11 cellular contexts compared by ENCODE assay signal in the genomic region with DNA sequence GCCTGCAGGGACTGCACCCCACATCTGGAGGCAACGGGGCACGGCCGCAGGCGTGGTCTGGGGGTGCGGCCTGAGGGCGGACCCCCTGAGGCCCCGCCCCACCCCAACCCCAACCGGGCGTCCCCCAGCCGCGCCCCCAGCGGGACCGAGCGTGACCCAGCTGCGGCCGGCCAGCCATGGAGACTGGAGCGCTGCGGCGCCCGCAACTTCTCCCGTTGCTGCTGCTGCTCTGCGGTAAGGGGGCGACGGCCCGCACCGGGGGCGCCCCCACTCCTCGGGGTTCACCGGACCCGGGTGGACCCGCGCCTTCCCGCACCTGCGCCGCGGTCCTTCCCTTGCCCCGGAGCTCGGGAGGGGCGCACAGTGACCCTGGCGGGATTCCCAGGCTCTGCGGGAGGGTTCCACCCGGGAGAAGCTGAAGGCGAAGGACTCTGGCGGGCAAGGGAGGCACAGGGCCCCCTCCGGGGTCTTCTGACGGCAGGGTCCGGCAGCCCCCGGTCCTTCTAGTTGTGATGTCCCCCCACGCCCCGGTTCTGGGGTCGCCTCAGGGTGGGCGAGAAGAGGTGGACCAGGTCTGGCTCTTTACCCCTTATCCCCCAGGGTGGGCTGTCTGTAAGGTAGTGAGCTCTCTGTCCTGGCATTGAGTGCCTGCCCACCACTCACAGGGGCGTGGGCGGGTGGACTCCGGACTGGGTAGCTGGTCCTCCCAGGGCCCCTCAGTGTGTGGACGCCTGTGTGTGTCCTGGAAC. TPM values are rescaled to one million over a fixed set of nuclear protein-coding genes. Genes with fewer than 3 reads are reported as not detected.
DNase-seq lines count a peak whose midpoint lies in the region; ATAC-seq and TF ChIP-seq lines count a peak whose summit lies in the region.
"Had no signal": no experiment of that assay in that cellular context is flagged by ENCODE, and none has a peak within 500 bp of the region (broad histone marks: within the 10 kb centered on the region; RNA-seq: fewer than 3 reads in every experiment).

A gene with protein sequence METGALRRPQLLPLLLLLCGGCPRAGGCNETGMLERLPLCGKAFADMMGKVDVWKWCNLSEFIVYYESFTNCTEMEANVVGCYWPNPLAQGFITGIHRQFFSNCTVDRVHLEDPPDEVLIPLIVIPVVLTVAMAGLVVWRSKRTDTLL (plus strand): TSS at position 139 of the 749 bp plus-strand sequence. CDS start 38 bp downstream, at position 177.

- H3K9me3 ChIP-seq in iPS DF 6.9 (ENCODE audit: control insufficient read depth, insufficient read depth, low read length) (no peaks in the 10 kb centered on the region), prostate gland (no peaks in the 10 kb centered on the region), BE2C (no peaks in the 10 kb centered on the region)
- H3K9me3 ChIP-seq: SJCRH30 had no signal

- TF ChIP-seq CTCF in CD14-positive monocyte (IDR thresholded peaks at IDR 0.05) (no peak), prostate gland (IDR thresholded peaks at IDR 0.05) (no peak), BE2C (IDR thresholded peaks at IDR 0.05; ENCODE audit: low read depth, low read length) (no peak)

- no peaks in the 10 kb centered on the region for H3K36me3 ChIP-seq in iPS DF 6.9 (ENCODE audit: control insufficient read depth, insufficient read depth, low read length)
- no peaks in the 10 kb centered on the region for H3K36me3 ChIP-seq in prostate gland
- H3K36me3 ChIP-seq in BE2C, result no peaks in the 10 kb centered on the region
- H3K36me3 ChIP-seq: SJCRH30 had no signal

- intact Hi-C loops in CD14-positive monocyte (cut with micrococcal nuclease) (loop anchor here (10.0 kb wide), 1 partner anchor 697 kb away; no protein-coding TSS in a partner anchor), prostate gland (cut with DNase I) (loop anchor here (10.0 kb wide), 1 partner anchor 697 kb away; no protein-coding TSS in a partner anchor)

- H3K4me3 Mint-ChIP-seq in CD14-positive monocyte, result peak within 1 kb of the TSS in 1 of 2 donors; percentile 62
- peak within 1 kb of the TSS; percentile 32 for H3K4me3 Mint-ChIP-seq in activated T-helper 17 cell treated with anti-CD3 and anti-CD28 coated beads, Interleukin-2, amount 50 U/mL, for 72 hours

- WGBS in iPS DF 6.9 (ENCODE audit: insufficient coverage, insufficient read length), result no CpG with 5 or more reads among the region's 56 CpGs
- WGBS in prostate gland, result 29% methylated on average over 18 of the region's 56 CpGs

- H3K27me3 Mint-ChIP-seq in CD14-positive monocyte (ENCODE audit: low read depth in 3 of 3), result peaks cover 20 to 40% (median 35%) of the 10 kb centered on the region in 3 donors
- H3K27me3 Mint-ChIP-seq in activated T-helper 17 cell treated with anti-CD3 and anti-CD28 coated beads, Interleukin-2, amount 50 U/mL, for 72 hours, result peaks cover 14% of the 10 kb centered on the region

- DNase-seq in CD14-positive monocyte (ENCODE audit: low spot score) (peak; percentile 43), iPS DF 6.9 (ENCODE audit: low read depth, low spot score) (no peak), prostate gland (ENCODE audit: low spot score) (no peak), NCI-H524 treated with DMSO at 0.1 percent for 48 hours (lab: John Stamatoyannopoulos, UW) (no peak), LoVo (ENCODE audit: low spot score) (no peak), BE2C (no peak)
- DNase-seq: activated CD4-positive, alpha-beta T cell treated with anti-CD3 and anti-CD28 coated beads for 48 hours; NCI-H146; SJCRH30 had no signal

- H3K9me3 Mint-ChIP-seq in CD14-positive monocyte, result peaks cover 0 to 4% (median under 1%) of the 10 kb centered on the region in 7 donors
- no peaks in the 10 kb centered on the region for H3K9me3 Mint-ChIP-seq in activated T-helper 17 cell treated with anti-CD3 and anti-CD28 coated beads, Interleukin-2, amount 50 U/mL, for 72 hours

- H3K4me1 ChIP-seq in iPS DF 6.9 (ENCODE audit: control insufficient read depth, insufficient read depth, low read length) (peaks cover 2% of the 10 kb centered on the region; the same call in 1 of the 2 replicates), prostate gland (replicated peaks) (no peaks in the 10 kb centered on the region), BE2C (peaks cover 4% of the 10 kb centered on the region)
- H3K4me1 ChIP-seq: SJCRH30 had no signal

- TF ChIP-seq POLR2A in prostate gland (IDR thresholded peaks at IDR 0.05), result no peak

- H3K27me3 ChIP-seq in iPS DF 6.9 (ENCODE audit: control insufficient read depth, insufficient read depth, low read length), result peaks cover 8% of the 10 kb centered on the region; the same call in 1 of the 2 replicates
- H3K27me3 ChIP-seq in prostate gland (replicated peaks; ENCODE audit: insufficient read depth), result peaks cover 10% of the 10 kb centered on the region
- H3K27me3 ChIP-seq in BE2C, result no peaks in the 10 kb centered on the region

- no peak for ATAC-seq in activated T-helper 17 cell treated with anti-CD3 and anti-CD28 coated beads, Interleukin-2, amount 50 U/mL, for 72 hours (replicated peaks)
- no peak for ATAC-seq in GM18519 (IDR thresholded peaks at IDR 0.05; ENCODE audit: low FRiP score, unreplicated experiment)

- H3K27ac Mint-ChIP-seq in CD14-positive monocyte, result peak within 1 kb of the TSS in 2 of 7 donors; percentile 2 to 20
- no peak within 1 kb of the TSS for H3K27ac Mint-ChIP-seq in activated T-helper 17 cell treated with anti-CD3 and anti-CD28 coated beads, Interleukin-2, amount 50 U/mL, for 72 hours

- peak within 1 kb of the TSS; percentile 48; the same call in 1 of the 2 replicates for H3K4me3 ChIP-seq in iPS DF 6.9 (ENCODE audit: low read length)
- H3K4me3 ChIP-seq in prostate gland, result peak within 1 kb of the TSS; percentile 5 to 19
- no peak within 1 kb of the TSS for H3K4me3 ChIP-seq in BE2C (ENCODE audit: low read depth, low read length)
- H3K4me3 ChIP-seq: SJCRH30 had no signal

- H3K4me1 Mint-ChIP-seq in CD14-positive monocyte, result peaks cover 17% of the 10 kb centered on the region
- H3K4me1 Mint-ChIP-seq in activated T-helper 17 cell treated with anti-CD3 and anti-CD28 coated beads, Interleukin-2, amount 50 U/mL, for 72 hours, result peaks cover 7% of the 10 kb centered on the region

- H3K27ac ChIP-seq in iPS DF 6.9 (ENCODE audit: low read length) (no peak within 1 kb of the TSS), prostate gland (no peak within 1 kb of the TSS)
- H3K27ac ChIP-seq: SJCRH30 had no signal

- H3K36me3 Mint-ChIP-seq in CD14-positive monocyte, result no peaks in the 10 kb centered on the region
- H3K36me3 Mint-ChIP-seq in activated T-helper 17 cell treated with anti-CD3 and anti-CD28 coated beads, Interleukin-2, amount 50 U/mL, for 72 hours (ENCODE audit: low read depth), result no peaks in the 10 kb centered on the region

RNA-seq across cellular contexts. Expression of the gene that starts here (rescaled TPM):
- polyA plus RNA-seq in CD14-positive monocyte, result not detected
- total RNA-seq in activated T-helper 17 cell treated with anti-CD3 and anti-CD28 coated beads, Interleukin-2, amount 50 U/mL, for 72 hours, result not detected
- 10 to 100 TPM; 35.8 to 43.5 TPM for total RNA-seq in prostate gland
- not detected for polyA plus RNA-seq in BE2C (2012; ENCODE audit: insufficient read depth, insufficient read length, low read depth)
- total RNA-seq: SJCRH30 had no signal

Comparison
In these comparisons a context has a peak if more than half of its experiments do, and no peak if none do; other contexts are left out.
1. RNA of the gene that starts here (total RNA-seq): 35.8 to 43.5 TPM in prostate gland; not detected in activated T-helper 17 cell treated with anti-CD3 and anti-CD28 coated beads, Interleukin-2, amount 50 U/mL, for 72 hours; every median in the first group is over 10 times any median in the second.
2. Peak in DNase-seq in CD14-positive monocyte; RNA of the gene not detected or under 1 TPM.